ENCODE assay signal across 18 cellular contexts in genomic region chr5:127296321-127296720, GRCh38. TPM values are rescaled to one million over a fixed set of nuclear protein-coding genes. Genes with fewer than 3 reads are reported as not detected.
DNase-seq lines count a peak whose midpoint lies in the region; ATAC-seq and TF ChIP-seq lines count a peak whose summit lies in the region.
"Had no signal": no experiment of that assay in that cellular context is flagged by ENCODE, and none has a peak within 500 bp of the region (broad histone marks: within the 10 kb centered on the region; RNA-seq: fewer than 3 reads in every experiment).

No MANE protein-coding gene starts in this region.

- H3K4me1 ChIP-seq in foreskin keratinocyte, result peaks cover 4% of the 10 kb centered on the region
- H3K4me1 ChIP-seq: stomach had no signal

- TF ChIP-seq CTCF in foreskin keratinocyte (conservative IDR thresholded peaks at IDR 0.05), result no peak

- no peaks in the 10 kb centered on the region for H3K36me3 Mint-ChIP-seq in stimulated activated memory B cell treated with anti-CD40 and anti-IgM and Interleukin-4, amounts not matched to agents 10 μg/mL and 1 μg/mL and 100 μg/mL, for 72 hours

- ATAC-seq in foreskin keratinocyte, result peak; percentile 99
- ATAC-seq in stimulated activated memory B cell treated with anti-CD40 and anti-IgM and Interleukin-4, amounts not matched to agents 10 μg/mL and 1 μg/mL and 100 μg/mL, for 72 hours, result no peak
- ATAC-seq: HepG2 had no signal

- H3K27ac Mint-ChIP-seq in stimulated activated memory B cell treated with anti-CD40 and anti-IgM and Interleukin-4, amounts not matched to agents 10 μg/mL and 1 μg/mL and 100 μg/mL, for 72 hours, result no peak overlapping the region

- H3K27ac ChIP-seq in angular gyrus (ENCODE audit: low read depth, low read length) (peak overlapping the region; percentile 32), foreskin keratinocyte (no peak overlapping the region), temporal lobe (ENCODE audit: low read depth, low read length) (peak overlapping the region; percentile 100)
- H3K27ac ChIP-seq: cardiac muscle cell, neutrophil, skin epidermis, stomach had no signal

- no peak overlapping the region for H3K4me3 Mint-ChIP-seq in stimulated activated memory B cell treated with anti-CD40 and anti-IgM and Interleukin-4, amounts not matched to agents 10 μg/mL and 1 μg/mL and 100 μg/mL, for 72 hours

- H3K27me3 Mint-ChIP-seq in stimulated activated memory B cell treated with anti-CD40 and anti-IgM and Interleukin-4, amounts not matched to agents 10 μg/mL and 1 μg/mL and 100 μg/mL, for 72 hours, result peaks cover 64% of the 10 kb centered on the region

- peak; percentile 22 for DNase-seq in HPDE6-E6E7 (ENCODE audit: extremely low spot score)
- DNase-seq in foreskin keratinocyte, result peak; percentile 54 to 79
- no peak for DNase-seq in ureter (ENCODE audit: low spot score)
- no peak for DNase-seq in NCI-H446 (lab: John Stamatoyannopoulos, UW)
- DNase-seq: activated CD4-positive, alpha-beta T cell treated with anti-CD3 and anti-CD28 coated beads, Interleukin-2, amount 50 U/mL, for 48 hours; activated gamma-delta T cell; COR-L47; mesendoderm; NCI-H1417 treated with DMSO at 0.1 percent for 48 hours; NCI-H526; stomach had no signal

- no peaks in the 10 kb centered on the region for H3K4me1 Mint-ChIP-seq in stimulated activated memory B cell treated with anti-CD40 and anti-IgM and Interleukin-4, amounts not matched to agents 10 μg/mL and 1 μg/mL and 100 μg/mL, for 72 hours

- no peaks in the 10 kb centered on the region for H3K9me3 Mint-ChIP-seq in stimulated activated memory B cell treated with anti-CD40 and anti-IgM and Interleukin-4, amounts not matched to agents 10 μg/mL and 1 μg/mL and 100 μg/mL, for 72 hours

- H3K27me3 ChIP-seq in foreskin keratinocyte, result peaks cover 49% of the 10 kb centered on the region
- H3K27me3 ChIP-seq: cardiac muscle cell had no signal

RNA-seq across cellular contexts. Expression of gene MEGF10, which starts 5.7 kb away (rescaled TPM):
- total RNA-seq in foreskin keratinocyte (not detected in 2 replicates), temporal lobe (19.7 TPM), ureter (1.1 TPM)
- polyA plus RNA-seq in foreskin keratinocyte, result not detected in 2 replicates
- total RNA-seq: HepG2 had no signal
- polyA plus RNA-seq: HepG2 had no signal

Comparison
In these comparisons a context has a peak if more than half of its experiments do, and no peak if none do; other contexts are left out.
1. DNase-seq: peak in HPDE6-E6E7 (single experiment) and foreskin keratinocyte (2 of 2); none in ureter (single experiment) and NCI-H446 (0 of 2).